19 cellular contexts compared by ENCODE assay signal in genomic region chr1:221521686-221522085, GRCh38.
"Had no signal": no experiment of that assay in that cellular context is flagged by ENCODE, and none has a peak within 500 bp of the region (broad histone marks: within the 10 kb centered on the region; RNA-seq: fewer than 3 reads in every experiment).

No MANE protein-coding gene starts in this region.

- H3K4me3 Mint-ChIP-seq: activated B cell treated with CpG ODN at 0.5 μM for 24 hours; activated CD4-positive, alpha-beta T cell treated with anti-CD3 and anti-CD28 coated beads for 36 hours; endodermal cell; neural progenitor cell had no signal

- H2AFZ ChIP-seq: neural progenitor cell had no signal

- H3K27ac ChIP-seq: colonic mucosa, dorsolateral prefrontal cortex, lower lobe of right lung, neural progenitor cell, right lobe of liver, upper lobe of left lung had no signal

- H3K9me3 Mint-ChIP-seq: activated B cell treated with CpG ODN at 0.5 μM for 24 hours, endodermal cell, neural progenitor cell had no signal

- DNase-seq: activated B cell treated with CpG ODN at 0.5 μM for 24 hours; activated CD4-positive, alpha-beta T cell treated with anti-CD3 and anti-CD28 coated beads for 36 hours; activated CD4-positive, alpha-beta T cell treated with anti-CD3 and anti-CD28 coated beads, Interleukin-2, amount 50 U/mL, for 4 hours; activated T-cell treated with anti-CD3 and anti-CD28 coated beads for 4 hours; colonic mucosa; dorsolateral prefrontal cortex; endodermal cell; kidney; lower lobe of right lung; mesendoderm; mucosa of descending colon; posterior cingulate gyrus; right lobe of liver; small intestine; stimulated activated CD4-positive, alpha-beta T cell treated with anti-CD3 and anti-CD28 coated beads, Interleukin-2, amount 100 ng/mL, for 24 hours; stimulated activated naive CD4-positive, alpha-beta T cell; upper lobe of left lung had no signal

- H3K36me3 ChIP-seq: colonic mucosa, lower lobe of right lung, neural progenitor cell, right lobe of liver, upper lobe of left lung had no signal

- H3K4me1 Mint-ChIP-seq: activated B cell treated with CpG ODN at 0.5 μM for 24 hours, endodermal cell, neural progenitor cell had no signal

- H3K4me1 ChIP-seq: colonic mucosa, lower lobe of right lung, neural progenitor cell, right lobe of liver, upper lobe of left lung had no signal

- H3K27me3 ChIP-seq: colonic mucosa, neural progenitor cell, right lobe of liver, upper lobe of left lung had no signal

- ATAC-seq: lower lobe of right lung, mucosa of descending colon, right lobe of liver had no signal

- H3K27me3 Mint-ChIP-seq: activated B cell treated with CpG ODN at 0.5 μM for 24 hours; activated CD4-positive, alpha-beta T cell treated with anti-CD3 and anti-CD28 coated beads for 36 hours had no signal

- H3K27ac Mint-ChIP-seq: activated B cell treated with CpG ODN at 0.5 μM for 24 hours, endodermal cell, neural progenitor cell had no signal

- H3K9ac ChIP-seq: neural progenitor cell had no signal

- H3K36me3 Mint-ChIP-seq: activated naive CD4-positive, alpha-beta T cell treated with anti-CD3 and anti-CD28 coated beads, Interleukin-2, amount 50 U/mL, for 72 hours; neural progenitor cell had no signal

- H3K9me3 ChIP-seq: colonic mucosa, lower lobe of right lung, mucosa of descending colon, right lobe of liver, upper lobe of left lung had no signal

- H3K4me3 ChIP-seq: colonic mucosa, dorsolateral prefrontal cortex, lower lobe of right lung, mucosa of descending colon, neural progenitor cell, right lobe of liver, upper lobe of left lung had no signal

- H3K4me2 ChIP-seq: neural progenitor cell had no signal
